ENCODE assay signal across 20 cellular contexts in the genomic region with DNA sequence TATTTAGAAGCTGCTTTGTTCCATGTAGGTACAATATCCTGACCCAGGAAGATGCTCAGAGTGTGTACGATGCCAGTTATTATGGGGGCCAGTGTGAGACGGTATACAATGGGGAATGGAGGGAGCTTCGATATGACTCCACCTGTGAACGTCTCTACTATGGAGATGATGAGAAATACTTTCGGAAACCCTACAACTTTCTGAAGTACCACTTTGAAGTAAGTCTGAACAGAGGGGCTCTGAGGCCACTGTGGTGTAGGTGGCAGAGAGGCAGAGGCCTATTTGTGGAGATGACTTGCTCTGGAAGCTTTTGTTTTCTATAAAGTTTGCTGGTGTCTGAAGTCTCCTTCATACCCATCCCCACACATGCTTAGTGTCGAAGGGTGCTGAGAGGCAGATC. TPM values are rescaled to one million over a fixed set of nuclear protein-coding genes. Genes with fewer than 3 reads are reported as not detected.
DNase-seq lines count a peak whose midpoint lies in the region; TF ChIP-seq lines count a peak whose summit lies in the region.
"Had no signal": no experiment of that assay in that cellular context is flagged by ENCODE, and none has a peak within 500 bp of the region (broad histone marks: within the 10 kb centered on the region; RNA-seq: fewer than 3 reads in every experiment).

No MANE protein-coding gene starts in this region.

- no peaks in the 10 kb centered on the region for H3K9me3 Mint-ChIP-seq in endodermal cell

- H3K4me1 ChIP-seq in esophagus muscularis mucosa (peaks cover 0 to 2% (median 0%) of the 10 kb centered on the region in 4 donors), endodermal cell (ENCODE audit: control insufficient read depth, insufficient read depth, low read length) (no peaks in the 10 kb centered on the region)
- H3K4me1 ChIP-seq: A549, BE2C had no signal

- H3K36me3 Mint-ChIP-seq in endodermal cell (ENCODE audit: low read depth) = no peaks in the 10 kb centered on the region
- H3K36me3 Mint-ChIP-seq: CD14-positive monocyte; CD8-positive, alpha-beta memory T cell had no signal

- H3K4me3 Mint-ChIP-seq in endodermal cell = no peak overlapping the region
- H3K4me3 Mint-ChIP-seq: CD14-positive monocyte; CD4-positive, alpha-beta T cell; CD8-positive, alpha-beta memory T cell had no signal

- DNase-seq in activated CD4-positive, alpha-beta T cell treated with anti-CD3 and anti-CD28 coated beads for 48 hours = peak; percentile 5
- no peak for DNase-seq in activated CD4-positive, alpha-beta T cell treated with anti-CD3 and anti-CD28 coated beads, Interleukin-2, amount 50 U/mL, for 1 hour
- peak; percentile 2 for DNase-seq in stimulated activated CD4-positive, alpha-beta T cell treated with anti-CD3 and anti-CD28 coated beads, Interleukin-15, amount 100 ng/mL, for 24 hours
- DNase-seq in stimulated activated CD4-positive, alpha-beta T cell treated with anti-CD3 and anti-CD28 coated beads, Interleukin-1b, Interleukin-23, amount 100 ng/mL, for 48 hours = no peak
- DNase-seq in esophagus muscularis mucosa (ENCODE audit: extremely low spot score) (peak; percentile 78), endodermal cell (no peak)
- DNase-seq: 8988T; ACHN; AML-193; BE2C; CD4-positive, alpha-beta T cell; CD8-positive, alpha-beta memory T cell; DND-41; GM23248; H7; HCEC 1CT had no signal

- H3K9me3 ChIP-seq in esophagus muscularis mucosa = no peaks in the 10 kb centered on the region
- H3K9me3 ChIP-seq in endodermal cell (ENCODE audit: control insufficient read depth, low read length) = no peaks in the 10 kb centered on the region
- H3K9me3 ChIP-seq: A549; BE2C; BLaER1 treated with 17β-estradiol and CSF1 and Interleukin-3, amounts not matched to agents 10 nM and 100 nM had no signal

- H3K4me1 Mint-ChIP-seq in endodermal cell = no peaks in the 10 kb centered on the region
- H3K4me1 Mint-ChIP-seq: CD14-positive monocyte had no signal

- H3K36me3 ChIP-seq in esophagus muscularis mucosa = no peaks in the 10 kb centered on the region
- H3K36me3 ChIP-seq in endodermal cell (ENCODE audit: control insufficient read depth, insufficient read depth, low read length) = no peaks in the 10 kb centered on the region
- H3K36me3 ChIP-seq: BE2C; BLaER1 treated with 17β-estradiol and CSF1 and Interleukin-3, amounts not matched to agents 10 nM and 100 nM had no signal

- TF ChIP-seq CTCF in esophagus muscularis mucosa (IDR thresholded peaks at IDR 0.05) (no peak), endodermal cell (conservative IDR thresholded peaks at IDR 0.05) (no peak)

- H3K27me3 Mint-ChIP-seq in endodermal cell (ENCODE audit: insufficient read depth) = peaks cover 14% of the 10 kb centered on the region
- H3K27me3 Mint-ChIP-seq: CD4-positive, alpha-beta T cell; CD8-positive, alpha-beta memory T cell had no signal

- H3K27me3 ChIP-seq in esophagus muscularis mucosa (no peaks in the 10 kb centered on the region), endodermal cell (ENCODE audit: control insufficient read depth, insufficient read depth, low read length, poor library complexity, severe bottlenecking) (peaks cover 8% of the 10 kb centered on the region)
- H3K27me3 ChIP-seq: BE2C; BLaER1 treated with 17β-estradiol and CSF1 and Interleukin-3, amounts not matched to agents 10 nM and 100 nM had no signal

- H3K27ac ChIP-seq in esophagus muscularis mucosa (replicated peaks in 1 of 4) = no peak overlapping the region
- no peak overlapping the region for H3K27ac ChIP-seq in endodermal cell (ENCODE audit: low read depth, low read length)
- H3K27ac ChIP-seq: A549; BLaER1 treated with 17β-estradiol and CSF1 and Interleukin-3, amounts not matched to agents 10 nM and 100 nM; GM23248 had no signal

- H3K4me3 ChIP-seq in esophagus muscularis mucosa = no peak overlapping the region
- H3K4me3 ChIP-seq in endodermal cell (ENCODE audit: low read length) = no peak overlapping the region
- H3K4me3 ChIP-seq: A549; BLaER1 treated with 17β-estradiol and CSF1 and Interleukin-3, amounts not matched to agents 10 nM and 100 nM; GM23248 had no signal

- TF ChIP-seq EP300 in esophagus muscularis mucosa (IDR thresholded peaks at IDR 0.05) = no peak

- intact Hi-C loops in esophagus muscularis mucosa (cut with DNase I) = no loop called here

- H3K27ac Mint-ChIP-seq in endodermal cell = no peak overlapping the region
- H3K27ac Mint-ChIP-seq: CD14-positive monocyte; CD4-positive, alpha-beta T cell had no signal

- WGBS in esophagus muscularis mucosa = 88% methylated on average over 6 of the region's 6 CpGs
- 94 to 95% methylated on average over 5 to 6 of the region's 6 CpGs for WGBS in endodermal cell (ENCODE audit: insufficient coverage in 1 of 2, insufficient read length in 1 of 2), 2 experiments

- no peak overlapping the region for H3K9ac ChIP-seq in endodermal cell (ENCODE audit: extremely low read depth, low read length, poor library complexity, severe bottlenecking)
- H3K9ac ChIP-seq: BLaER1 treated with 17β-estradiol and CSF1 and Interleukin-3, amounts not matched to agents 10 nM and 100 nM; GM23248 had no signal

- no peak for TF ChIP-seq POLR2A in esophagus muscularis mucosa (IDR thresholded peaks at IDR 0.05; ENCODE audit: low read depth)

RNA-seq across cellular contexts. Expression of a gene that starts 26.8 kb away (rescaled TPM):
- not detected for total RNA-seq in esophagus muscularis mucosa
- not detected for total RNA-seq in endodermal cell
- not detected for polyA plus RNA-seq in endodermal cell (2013, experiment 1 of 2)
- not detected for polyA plus RNA-seq in endodermal cell (2013, experiment 2 of 2)
- total RNA-seq: CD4-positive, alpha-beta T cell; CD8-positive, alpha-beta memory T cell; GM23248; H1; H7 had no signal
- polyA plus RNA-seq: A549; CD14-positive monocyte; CD8-positive, alpha-beta memory T cell; GM23248; H1 had no signal

Comparison
In these comparisons a context has a peak if more than half of its experiments do, and no peak if none do; other contexts are left out.
1. DNase-seq: peak in activated CD4-positive, alpha-beta T cell treated with anti-CD3 and anti-CD28 coated beads for 48 hours (single experiment), stimulated activated CD4-positive, alpha-beta T cell treated with anti-CD3 and anti-CD28 coated beads, Interleukin-15, amount 100 ng/mL, for 24 hours (single experiment) and esophagus muscularis mucosa (single experiment); none in activated CD4-positive, alpha-beta T cell treated with anti-CD3 and anti-CD28 coated beads, Interleukin-2, amount 50 U/mL, for 1 hour (single experiment), stimulated activated CD4-positive, alpha-beta T cell treated with anti-CD3 and anti-CD28 coated beads, Interleukin-1b, Interleukin-23, amount 100 ng/mL, for 48 hours (single experiment) and endodermal cell (single experiment).